ENCODE assay signal across 27 cellular contexts in genomic region chr1:174110053-174110452, GRCh38.
"Had no signal": no experiment of that assay in that cellular context is flagged by ENCODE, and none has a peak within 500 bp of the region (broad histone marks: within the 10 kb centered on the region; RNA-seq: fewer than 3 reads in every experiment).

No MANE protein-coding gene starts in this region.

- H3K36me3 ChIP-seq: SJCRH30 had no signal

- H3K9me3 ChIP-seq: SJCRH30, SK-N-SH had no signal

- H3K4me1 Mint-ChIP-seq: activated naive CD8-positive, alpha-beta T cell treated with anti-CD3 and anti-CD28 coated beads, Interleukin-2, amount 50 U/mL, for 24 hours; central memory CD8-positive, alpha-beta T cell had no signal

- H3K9me3 Mint-ChIP-seq: activated naive CD4-positive, alpha-beta T cell treated with anti-CD3 and anti-CD28 coated beads, Interleukin-2, amount 50 U/mL, for 72 hours; activated naive CD8-positive, alpha-beta T cell treated with anti-CD3 and anti-CD28 coated beads, Interleukin-2, amount 50 U/mL, for 24 hours; activated T-cell treated with anti-CD3 and anti-CD28 coated beads, Interleukin-2, amount 50 U/mL, for 24 hours; brain; central memory CD8-positive, alpha-beta T cell; T-helper 1 cell treated with Interleukin-12 subunit alpha and Interleukin-12 subunit beta and Interleukin-4 antibody, amounts not matched to agents 30 μg/mL and 1 μg/mL, for 36 hours had no signal

- H3K4me3 Mint-ChIP-seq: activated CD8-positive, alpha-beta memory T cell treated with anti-CD3 and anti-CD28 coated beads, Interleukin-2, amount 10 ng/mL, durations not matched to agents 7 days and 5 days; activated naive CD8-positive, alpha-beta T cell treated with anti-CD3 and anti-CD28 coated beads, Interleukin-2, amount 50 U/mL, for 24 hours; activated T-cell treated with anti-CD3 and anti-CD28 coated beads, Interleukin-2, amount 50 U/mL, for 24 hours; brain; central memory CD8-positive, alpha-beta T cell; T-helper 1 cell treated with Interleukin-12 subunit alpha and Interleukin-12 subunit beta and Interleukin-4 antibody, amounts not matched to agents 30 μg/mL and 1 μg/mL, for 36 hours had no signal

- H3K4me2 ChIP-seq: SK-N-SH had no signal

- H3K27ac ChIP-seq: SJCRH30 had no signal

- H3K27me3 Mint-ChIP-seq: activated T-cell treated with anti-CD3 and anti-CD28 coated beads, Interleukin-2, amount 50 U/mL, for 24 hours had no signal

- FAIRE-seq: astrocyte had no signal

- H3K9ac ChIP-seq: SK-N-SH had no signal

- ATAC-seq: activated CD8-positive, alpha-beta memory T cell treated with anti-CD3 and anti-CD28 coated beads, Interleukin-2, amount 10 ng/mL, durations not matched to agents 7 days and 5 days; activated naive CD4-positive, alpha-beta T cell treated with anti-CD3 and anti-CD28 coated beads, Interleukin-2, amount 50 U/mL, for 72 hours; activated naive CD8-positive, alpha-beta T cell treated with anti-CD3 and anti-CD28 coated beads, Interleukin-2, amount 50 U/mL, for 24 hours had no signal

- H3K4me3 ChIP-seq: SJCRH30 had no signal

- H3K27ac Mint-ChIP-seq: activated CD8-positive, alpha-beta memory T cell treated with anti-CD3 and anti-CD28 coated beads, Interleukin-2, amount 10 ng/mL, durations not matched to agents 7 days and 5 days; activated naive CD4-positive, alpha-beta T cell treated with anti-CD3 and anti-CD28 coated beads, Interleukin-2, amount 50 U/mL, for 72 hours; activated naive CD8-positive, alpha-beta T cell treated with anti-CD3 and anti-CD28 coated beads, Interleukin-2, amount 50 U/mL, for 24 hours; activated T-cell treated with anti-CD3 and anti-CD28 coated beads, Interleukin-2, amount 50 U/mL, for 24 hours; brain; T-helper 1 cell treated with Interleukin-12 subunit alpha and Interleukin-12 subunit beta and Interleukin-4 antibody, amounts not matched to agents 30 μg/mL and 1 μg/mL, for 36 hours had no signal

- H3K36me3 Mint-ChIP-seq: activated CD8-positive, alpha-beta memory T cell treated with anti-CD3 and anti-CD28 coated beads, Interleukin-2, amount 10 ng/mL, durations not matched to agents 7 days and 5 days; activated naive CD4-positive, alpha-beta T cell treated with anti-CD3 and anti-CD28 coated beads, Interleukin-2, amount 50 U/mL, for 72 hours; brain had no signal

- DNase-seq: activated CD4-positive, alpha-beta T cell treated with anti-CD3 and anti-CD28 coated beads for 48 hours; activated CD4-positive, alpha-beta T cell treated with anti-CD3 and anti-CD28 coated beads, Interleukin-2, amount 50 U/mL, for 4 hours; activated CD4-positive, CD25-positive, alpha-beta regulatory T cell treated with anti-CD3 and anti-CD28 coated beads, Interleukin-2, amount 50 U/mL, for 72 hours; activated CD8-positive, alpha-beta memory T cell treated with anti-CD3 and anti-CD28 coated beads, Interleukin-2, amount 10 ng/mL, durations not matched to agents 7 days and 5 days; activated effector memory CD4-positive, alpha-beta T cell treated with anti-CD3 and anti-CD28 coated beads, Interleukin-2, amount 50 U/mL, for 16 hours; activated naive CD4-positive, alpha-beta T cell treated with Interleukin-2 at 50 U/mL for 16 hours; activated naive CD8-positive, alpha-beta T cell treated with anti-CD3 and anti-CD28 coated beads, Interleukin-2, amount 50 U/mL, for 24 hours; activated T-cell treated with anti-CD3 and anti-CD28 coated beads, Interleukin-2, amount 50 U/mL, for 24 hours; amniotic stem cell; Karpas-422; NCI-H1048; NCI-H146; NCI-H187 treated with DMSO at 0.1 percent for 48 hours; NCI-H2081 treated with DMSO at 0.1 percent for 48 hours; NCI-H2171; NCI-H226; NCI-H526 treated with DMSO at 0.1 percent for 48 hours; NCI-H82; Right ventricle myocardium superior; RPMI8226; SJCRH30; SK-N-SH had no signal

- H3K27me3 ChIP-seq: SJCRH30 had no signal

- H3K4me1 ChIP-seq: SJCRH30 had no signal
